ENCODE assay signal across 8 cellular contexts in genomic region chr14:58427289-58428010, GRCh38. TPM values are rescaled to one million over a fixed set of nuclear protein-coding genes. Genes with fewer than 3 reads are reported as not detected.
DNase-seq lines count a peak whose midpoint lies in the region; ATAC-seq, FAIRE-seq and TF ChIP-seq lines count a peak whose summit lies in the region.

KIAA0586 (plus strand) TSS chr14:58427719; CDS start chr14:58428265, 546 bp downstream.
TIMM9 (minus strand) TSS chr14:58427531; CDS start chr14:58411945, 15,586 bp downstream.

- peak within 1 kb of the TSS; percentile 94 for H2AFZ ChIP-seq in hepatocyte

- peak; percentile 95 for FAIRE-seq in GM18507 (lab: Jason Lieb, UNC)

- in situ Hi-C loops in astrocyte of the cerebellum (cut with HindIII; ENCODE audit: low sequenced_read_pairs) = no loop called here

- no peaks in the 10 kb centered on the region for H3K36me3 ChIP-seq in hepatocyte (replicated peaks; ENCODE audit: insufficient read depth, low read depth)

- peaks cover 37% of the 10 kb centered on the region for H3K79me2 ChIP-seq in hepatocyte

- H3K4me3 ChIP-seq in astrocyte of the cerebellum (ENCODE audit: low read depth, low read length) (peak within 1 kb of the TSS; percentile 84), hepatocyte (peak within 1 kb of the TSS; percentile 77)

- peaks cover 8% of the 10 kb centered on the region for H3K4me1 ChIP-seq in hepatocyte (ENCODE audit: insufficient read depth)

- peak within 1 kb of the TSS; percentile 97 for H3K27ac ChIP-seq in hepatocyte

- H3K27me3 ChIP-seq in hepatocyte = no peaks in the 10 kb centered on the region

- no peaks in the 10 kb centered on the region for H3K9me2 ChIP-seq in hepatocyte (replicated peaks; ENCODE audit: insufficient read depth)

- no peaks in the 10 kb centered on the region for H3K9me3 ChIP-seq in hepatocyte (ENCODE audit: low read depth)

- peak within 1 kb of the TSS; percentile 82 for H3K4me2 ChIP-seq in hepatocyte

- TF ChIP-seq CTCF in astrocyte of the cerebellum (IDR thresholded peaks at IDR 0.05; ENCODE audit: low read depth, low read length, missing control alignments) (no peak), hepatocyte (IDR thresholded peaks at IDR 0.05; ENCODE audit: poor library complexity) (no peak)

- WGBS in hepatocyte (ENCODE audit: low lambda C conversion rate, missing lambda C conversion rate) = 2% methylated on average over 32 of the region's 32 CpGs

- peak; percentile 75 for DNase-seq in GM18507 (ENCODE audit: extremely low spot score, insufficient read length, low read depth)
- peak; percentile 98 for DNase-seq in NCI-H2029 treated with DMSO at 0.1 percent for 48 hours (lab: John Stamatoyannopoulos, UW)
- peak; percentile 89 for DNase-seq in T-helper 9 cell
- peak; percentile 98 for DNase-seq in astrocyte of the cerebellum (ENCODE audit: low read depth)
- DNase-seq in hepatocyte (ENCODE audit: low spot score) = peak; percentile 98
- peak; percentile 97 for DNase-seq in renal cortical epithelial cell (ENCODE audit: low read depth)
- no peak for DNase-seq in cortex of kidney (lab: John Stamatoyannopoulos, UW)

- H4K20me1 ChIP-seq in hepatocyte (ENCODE audit: insufficient read depth, poor library complexity, severe bottlenecking) = no peaks in the 10 kb centered on the region

- ATAC-seq in HG02981 (IDR thresholded peaks at IDR 0.05; ENCODE audit: unreplicated experiment) = peak; percentile 91

RNA-seq across cellular contexts. Expression of gene KIAA0586, which starts in this region (rescaled TPM):
- 14.0 and 21.4 TPM in 2 replicates for total RNA-seq in hepatocyte
- 6.1 and 7.3 TPM in 2 replicates for polyA plus RNA-seq in hepatocyte
- 20.8 and 21.1 TPM in 2 replicates for total RNA-seq in renal cortical epithelial cell

RNA-seq across cellular contexts. Expression of gene TIMM9, which starts in this region (rescaled TPM):
- total RNA-seq in hepatocyte (65.5 and 70.9 TPM in 2 replicates), renal cortical epithelial cell (12.2 and 25.7 TPM in 2 replicates)
- polyA plus RNA-seq in hepatocyte = 44.8 and 63.6 TPM in 2 replicates
